Comparison of ENCODE assay signal across 9 cellular contexts in the genomic region with DNA sequence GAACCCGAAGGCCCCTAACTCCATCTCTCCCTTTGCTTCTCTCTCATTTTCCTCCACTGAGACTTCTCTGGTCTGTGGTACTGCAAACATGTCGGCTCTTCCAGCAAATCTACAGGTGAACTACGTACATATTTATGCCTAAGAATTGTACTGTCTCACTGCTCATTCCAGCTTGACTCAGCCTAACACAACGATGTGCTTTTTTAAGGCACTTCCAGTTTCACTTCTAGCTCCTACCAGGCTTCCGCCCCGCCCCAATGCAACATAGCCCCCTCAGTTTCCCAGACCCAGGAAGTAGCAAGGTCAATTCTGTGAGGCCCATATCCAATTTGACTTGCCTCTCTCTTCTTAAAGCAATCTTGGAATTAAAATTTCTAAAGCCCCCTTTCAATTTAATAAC.
DNase-seq lines count a peak whose midpoint lies in the region; ATAC-seq and TF ChIP-seq lines count a peak whose summit lies in the region.
"Had no signal": no experiment of that assay in that cellular context is flagged by ENCODE, and none has a peak within 500 bp of the region (broad histone marks: within the 10 kb centered on the region; RNA-seq: fewer than 3 reads in every experiment).

No MANE protein-coding gene starts in this region.

- peak overlapping the region; percentile 56; the same call in 1 of the 2 replicates for H3K4ac ChIP-seq in IMR-90 (ENCODE audit: low read depth, low read length)

- peak overlapping the region; percentile 82 for H2AFZ ChIP-seq in IMR-90 (replicated peaks; ENCODE audit: low read length, poor library complexity)

- no peak overlapping the region for H3K4me3 Mint-ChIP-seq in endodermal cell
- peak overlapping the region; percentile 78 to 97 (median 90) for H3K4me3 Mint-ChIP-seq in naive thymus-derived CD8-positive, alpha-beta T cell

- H3K18ac ChIP-seq in IMR-90 (ENCODE audit: low read depth, low read length): no peak overlapping the region; the same call in 1 of the 2 replicates

- H3K9me1 ChIP-seq in IMR-90 (ENCODE audit: insufficient read depth, low read length): 0 out of 2 replicates have a peak, but pooled peaks cover 5% of the 10 kb centered on the region

- H3K4me3 ChIP-seq in BJ (ENCODE audit: low read depth, low read length): peak overlapping the region; percentile 22
- peak overlapping the region; percentile 35; the same call in 1 of the 2 replicates for H3K4me3 ChIP-seq in IMR-90 (ENCODE audit: insufficient read depth, low read depth, low read length)
- no peak overlapping the region for H3K4me3 ChIP-seq in endodermal cell (ENCODE audit: low read length)
- peak overlapping the region in 3 of 4 donors; percentile 29 to 45 (median 30) for H3K4me3 ChIP-seq in tibial nerve

- POLR2A ChIA-PET in BJ (lab: Charles Lee) (interaction anchor here (0.6 kb wide), 1 partner anchor 564 kb away, joined by 3 read pairs; no protein-coding TSS in a partner anchor), IMR-90 (lab: Charles Lee; ENCODE audit: unreplicated experiment) (no interaction called here)
- POLR2A ChIA-PET in naive thymus-derived CD8-positive, alpha-beta T cell (lab: Charles Lee): interaction anchor here (0.6 to 3.2 kb wide), 3 partner anchors 16 to 41 kb away, joined by 3 to 22 read pairs (median 5); no protein-coding TSS in a partner anchor

- H4K91ac ChIP-seq in IMR-90 (ENCODE audit: insufficient read depth, low read depth, low read length): peak overlapping the region; percentile 39; the same call in 1 of the 2 replicates

- peak in 1 of 2 donors; percentile 24 for TF ChIP-seq EP300 in tibial nerve (IDR thresholded peaks at IDR 0.05)

- 0 out of 2 replicates have a peak overlapping the region, but pooled peaks have one; percentile 40 for H2BK120ac ChIP-seq in IMR-90 (ENCODE audit: low read depth, low read length)

- H3K79me1 ChIP-seq in IMR-90 (ENCODE audit: low read depth in 1 of 2, low read length in 2 of 2): peaks cover 20 to 45% of the 10 kb centered on the region in 2 experiments

- no peak overlapping the region for H2BK15ac ChIP-seq in IMR-90 (ENCODE audit: low read depth, low read length)

- H3K27ac Mint-ChIP-seq in endodermal cell: peak overlapping the region; percentile 19
- peak overlapping the region; percentile 90 to 99 (median 96) for H3K27ac Mint-ChIP-seq in naive thymus-derived CD8-positive, alpha-beta T cell

- no peak for TF ChIP-seq RAD21 in IMR-90 (IDR thresholded peaks at IDR 0.05; ENCODE audit: low read length)

- H3K9me3 ChIP-seq in IMR-90 (ENCODE audit: control insufficient read depth, insufficient read depth, low read length): no peaks in the 10 kb centered on the region
- no peaks in the 10 kb centered on the region for H3K9me3 ChIP-seq in endodermal cell (ENCODE audit: control insufficient read depth, low read length)
- no peaks in the 10 kb centered on the region for H3K9me3 ChIP-seq in tibial nerve

- peaks cover 8% of the 10 kb centered on the region for H3K4me1 Mint-ChIP-seq in endodermal cell
- H3K4me1 Mint-ChIP-seq in naive thymus-derived CD8-positive, alpha-beta T cell: peaks cover 20 to 50% (median 42%) of the 10 kb centered on the region in 4 donors

- no peaks in the 10 kb centered on the region for H3K9me3 Mint-ChIP-seq in endodermal cell
- no peaks in the 10 kb centered on the region for H3K9me3 Mint-ChIP-seq in naive thymus-derived CD8-positive, alpha-beta T cell

- CTCF ChIA-PET in BJ (lab: Yijun Ruan, JAX): interaction anchor here (1.4 kb wide), 1 partner anchor 15 kb away, joined by 6 read pairs; no protein-coding TSS in a partner anchor
- CTCF ChIA-PET in IMR-90 (lab: Yijun Ruan, JAX): interaction anchor here (1.0 to 1.1 kb wide), 2 partner anchors 15 to 17 kb away, joined by 3 read pairs; no protein-coding TSS in a partner anchor

- H4K8ac ChIP-seq in IMR-90 (ENCODE audit: low read depth in 2 of 2, low read length in 2 of 2): peak overlapping the region; percentile 2 to 62; a peak in 2 of 4 replicates

- TF ChIP-seq POLR2A in IMR-90 (IDR thresholded peaks at IDR 0.05; ENCODE audit: low read depth, low read length) (no peak), tibial nerve (IDR thresholded peaks at IDR 0.05) (no peak)

- ATAC-seq in GM19467 (IDR thresholded peaks at IDR 0.05; ENCODE audit: unreplicated experiment): peak; percentile 86
- peak; percentile 98 for ATAC-seq in IMR-90 (ENCODE audit: low read depth)
- ATAC-seq in naive thymus-derived CD8-positive, alpha-beta T cell: peak; percentile 93 to 95
- ATAC-seq: HCT116 had no signal

- H3K23ac ChIP-seq in IMR-90 (ENCODE audit: low read depth, low read length): peak overlapping the region; percentile 10; the same call in 1 of the 2 replicates

- no TSS peak for BruUV-seq in IMR-90 (replicated peaks; lab: Mats Ljungman, UMichigan)

- H3K27me3 Mint-ChIP-seq in endodermal cell (ENCODE audit: insufficient read depth): no peaks in the 10 kb centered on the region
- no peaks in the 10 kb centered on the region for H3K27me3 Mint-ChIP-seq in naive thymus-derived CD8-positive, alpha-beta T cell

- DNase-seq in BJ (ENCODE audit: low read depth) (no peak), IMR-90 (peak; percentile 71), endodermal cell (no peak), tibial nerve (ENCODE audit: low spot score in 2 of 2) (peak in 1 of 2 donors; percentile 50), COR-L47 (lab: John Stamatoyannopoulos, UW) (no peak)
- peak; percentile 54 to 63 for DNase-seq in activated CD4-positive, alpha-beta T cell treated with anti-CD3 and anti-CD28 coated beads, Interleukin-2, amount 50 U/mL, for 48 hours
- peak; percentile 37 to 71 (median 51) for DNase-seq in naive thymus-derived CD8-positive, alpha-beta T cell

- H3K27me3 ChIP-seq in BJ (ENCODE audit: control insufficient read depth, insufficient read depth, low read length) (no peaks in the 10 kb centered on the region), IMR-90 (ENCODE audit: control insufficient read depth, insufficient read depth, low read length) (no peaks in the 10 kb centered on the region), endodermal cell (ENCODE audit: control insufficient read depth, insufficient read depth, low read length, poor library complexity, severe bottlenecking) (no peaks in the 10 kb centered on the region), tibial nerve (no peaks in the 10 kb centered on the region)

- peak overlapping the region; percentile 5 for H4K5ac ChIP-seq in IMR-90 (ENCODE audit: low read depth, low read length)

- H3K36me3 ChIP-seq in BJ (ENCODE audit: control insufficient read depth, insufficient read depth, low read length) (no peaks in the 10 kb centered on the region), IMR-90 (ENCODE audit: control insufficient read depth, insufficient read depth, low read length) (no peaks in the 10 kb centered on the region), endodermal cell (ENCODE audit: control insufficient read depth, insufficient read depth, low read length) (peaks cover 9% of the 10 kb centered on the region), tibial nerve (no peaks in the 10 kb centered on the region)

- dilution Hi-C loops in IMR-90 (cut with HindIII; ENCODE audit: low sequenced_read_pairs, unreplicated experiment): no loop called here

- H3K27ac ChIP-seq in IMR-90 (ENCODE audit: insufficient read depth, low read length) (peak overlapping the region; percentile 61), endodermal cell (ENCODE audit: low read depth, low read length) (no peak overlapping the region), tibial nerve (peak overlapping the region; percentile 70 to 93 (median 80))

- H3K4me1 ChIP-seq in IMR-90 (ENCODE audit: control insufficient read depth, insufficient read depth, low read length) (peaks cover 4% of the 10 kb centered on the region; the same call in 1 of the 2 replicates), endodermal cell (ENCODE audit: control insufficient read depth, insufficient read depth, low read length) (no peaks in the 10 kb centered on the region), tibial nerve (peaks cover 0 to 49% (median 17%) of the 10 kb centered on the region in 4 donors)

- TF ChIP-seq CTCF in BJ (IDR thresholded peaks at IDR 0.05; ENCODE audit: insufficient read depth, low read depth, low read length) (no peak), IMR-90 (conservative IDR thresholded peaks at IDR 0.05; ENCODE audit: low read depth, low read length) (no peak), endodermal cell (conservative IDR thresholded peaks at IDR 0.05) (no peak), tibial nerve (IDR thresholded peaks at IDR 0.05) (no peak)

- H3K36me3 Mint-ChIP-seq in endodermal cell (ENCODE audit: low read depth): peaks cover 10% of the 10 kb centered on the region
- H3K36me3 Mint-ChIP-seq in naive thymus-derived CD8-positive, alpha-beta T cell: no peaks in the 10 kb centered on the region

- H2AK5ac ChIP-seq in IMR-90 (ENCODE audit: low read depth, low read length): 0 out of 2 replicates have a peak overlapping the region, but pooled peaks have one; percentile 70

- H3K9ac ChIP-seq in IMR-90 (ENCODE audit: low read depth, low read length): peak overlapping the region; percentile 43
- no peak overlapping the region for H3K9ac ChIP-seq in endodermal cell (ENCODE audit: extremely low read depth, low read length, poor library complexity, severe bottlenecking)

- no peak overlapping the region for H2BK20ac ChIP-seq in IMR-90 (ENCODE audit: low read depth, low read length)

- H2AK9ac ChIP-seq in IMR-90 (replicated peaks; ENCODE audit: low read depth, low read length, poor library complexity): peak overlapping the region; percentile 66

- 0 out of 2 replicates have a peak, but pooled peaks cover 3% of the 10 kb centered on the region for H4K20me1 ChIP-seq in IMR-90 (ENCODE audit: insufficient read depth, low read length)

- H3K4me2 ChIP-seq in IMR-90 (ENCODE audit: low read depth, low read length): peak overlapping the region; percentile 86

- 67% methylated on average over 2 of the region's 6 CpGs; no CpG with 5 or more reads in 1 of the 2 experiments for WGBS in IMR-90 (ENCODE audit: extremely low coverage in 2 of 2, insufficient read length in 1 of 2), 2 experiments
- 92 to 95% methylated on average over 4 to 6 of the region's 6 CpGs for WGBS in endodermal cell (ENCODE audit: insufficient coverage in 1 of 2, insufficient read length in 1 of 2), 2 experiments
- WGBS in tibial nerve, 2 donors: 1% methylated on average over 6 of the region's 6 CpGs

- in situ Hi-C loops in IMR-90 (cut with MboI; ENCODE audit: low sequenced_read_pairs): no loop called here

- H3K56ac ChIP-seq in IMR-90 (ENCODE audit: extremely low read depth, insufficient read depth, low read length): no peak overlapping the region

- peak overlapping the region; percentile 53 for H2BK5ac ChIP-seq in IMR-90 (ENCODE audit: low read depth, low read length, poor library complexity, severe bottlenecking)

- H3K14ac ChIP-seq in IMR-90 (replicated peaks; ENCODE audit: low read depth, low read length): peak overlapping the region; percentile 92

- intact Hi-C loops in IMR-90 (cut with micrococcal nuclease): no loop called here

TF ChIP-seq in IMR-90, 13 proteins besides CTCF, POLR2A, EP300 and RAD21 (continues in another document):
- TF ChIP-seq BHLHE40 (IDR thresholded peaks at IDR 0.05; ENCODE audit: low read depth, low read length): no peak
- no peak for TF ChIP-seq FOS (IDR thresholded peaks at IDR 0.05; ENCODE audit: low read depth, low read length)
- TF ChIP-seq CEBPB (IDR thresholded peaks at IDR 0.05; ENCODE audit: low read depth, low read length): no peak
- no peak for TF ChIP-seq MAZ (IDR thresholded peaks at IDR 0.05; ENCODE audit: borderline replicate concordance, low read depth, low read length)
- no peak for TF ChIP-seq MXI1 (IDR thresholded peaks at IDR 0.05; ENCODE audit: borderline replicate concordance, low read depth, low read length)

Comparison
In these comparisons a context has a peak if more than half of its experiments do, and no peak if none do; other contexts are left out.
1. DNase-seq: peak in IMR-90 (single experiment), activated CD4-positive, alpha-beta T cell treated with anti-CD3 and anti-CD28 coated beads, Interleukin-2, amount 50 U/mL, for 48 hours (2 of 2) and naive thymus-derived CD8-positive, alpha-beta T cell (10 of 10); none in BJ (single experiment), endodermal cell (single experiment) and COR-L47 (single experiment).
2. Peak in every context shown above with its lines, with median percentiles within 50 percentile points of each other: ATAC-seq.